ENCODE assay signal across 23 cellular contexts in the genomic region with DNA sequence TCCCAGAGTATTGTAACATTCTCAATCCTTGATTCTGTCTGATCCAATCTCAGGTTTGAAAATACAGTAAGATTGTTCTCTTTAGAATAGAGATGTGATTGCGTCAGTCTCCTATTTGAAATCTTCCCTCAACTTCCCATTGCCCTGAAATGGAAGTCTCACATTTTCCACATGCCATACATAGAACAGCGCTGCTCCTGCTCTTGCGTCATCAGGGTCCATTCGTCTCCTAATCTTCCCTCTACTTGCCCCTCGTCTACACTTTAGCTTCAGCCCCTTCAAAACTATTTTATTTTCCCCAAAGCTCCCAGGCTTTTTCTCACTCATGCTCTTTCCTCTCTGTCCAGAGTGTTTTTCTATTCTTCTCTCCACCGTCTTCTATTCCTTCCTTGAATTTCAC.
DNase-seq lines count a peak whose midpoint lies in the region; ATAC-seq and TF ChIP-seq lines count a peak whose summit lies in the region.
"Had no signal": no experiment of that assay in that cellular context is flagged by ENCODE, and none has a peak within 500 bp of the region (broad histone marks: within the 10 kb centered on the region; RNA-seq: fewer than 3 reads in every experiment).

No MANE protein-coding gene starts in this region.

- H4K12ac ChIP-seq in trophoblast cell (ENCODE audit: low read depth, low read length): no peak overlapping the region

- no peak overlapping the region for H2BK12ac ChIP-seq in trophoblast cell (ENCODE audit: low read length)

- H3K79me2 ChIP-seq in GM23338 (replicated peaks; ENCODE audit: insufficient read depth) (no peaks in the 10 kb centered on the region), mesendoderm (ENCODE audit: control insufficient read depth, insufficient read depth, low read length) (no peaks in the 10 kb centered on the region), trophoblast cell (ENCODE audit: control insufficient read depth, insufficient read depth, low read length, poor library complexity) (no peaks in the 10 kb centered on the region)

- no peaks in the 10 kb centered on the region for H3K9me3 ChIP-seq in trophoblast cell (ENCODE audit: insufficient read depth, low read depth, low read length)
- H3K9me3 ChIP-seq: A549, BE2C had no signal

- H3K4me1 Mint-ChIP-seq in GM23338: peaks cover 6% of the 10 kb centered on the region; the same call in 1 of the 3 replicates
- H3K4me1 Mint-ChIP-seq in stimulated activated memory B cell treated with anti-CD40 and anti-IgM and Interleukin-4, amounts not matched to agents 10 μg/mL and 1 μg/mL and 100 μg/mL, for 72 hours: no peaks in the 10 kb centered on the region
- H3K4me1 Mint-ChIP-seq: CD14-positive monocyte; CD8-positive, alpha-beta memory T cell had no signal

- H3K36me3 ChIP-seq in GM23338 (ENCODE audit: insufficient read depth) (no peaks in the 10 kb centered on the region), mesendoderm (ENCODE audit: control insufficient read depth, insufficient read depth, low read length) (no peaks in the 10 kb centered on the region), trophoblast cell (ENCODE audit: control insufficient read depth in 1 of 2, insufficient read depth in 2 of 2, low read length in 2 of 2) (no peaks in the 10 kb centered on the region)
- H3K36me3 ChIP-seq: BE2C; BLaER1 treated with 17β-estradiol and CSF1 and Interleukin-3, amounts not matched to agents 10 nM and 100 nM had no signal

- H3K36me3 Mint-ChIP-seq in GM23338 (ENCODE audit: low read depth): no peaks in the 10 kb centered on the region
- H3K36me3 Mint-ChIP-seq in stimulated activated memory B cell treated with anti-CD40 and anti-IgM and Interleukin-4, amounts not matched to agents 10 μg/mL and 1 μg/mL and 100 μg/mL, for 72 hours: no peaks in the 10 kb centered on the region
- H3K36me3 Mint-ChIP-seq: CD14-positive monocyte; CD8-positive, alpha-beta memory T cell had no signal

- H3K27ac Mint-ChIP-seq in GM23338: no peak overlapping the region
- no peak overlapping the region for H3K27ac Mint-ChIP-seq in stimulated activated memory B cell treated with anti-CD40 and anti-IgM and Interleukin-4, amounts not matched to agents 10 μg/mL and 1 μg/mL and 100 μg/mL, for 72 hours
- H3K27ac Mint-ChIP-seq: CD4-positive, alpha-beta T cell; CD8-positive, alpha-beta memory T cell; H9 had no signal

- H3K27me3 Mint-ChIP-seq in GM23338 (ENCODE audit: insufficient read depth, low read depth, poor library complexity): no peaks in the 10 kb centered on the region
- H3K27me3 Mint-ChIP-seq in stimulated activated memory B cell treated with anti-CD40 and anti-IgM and Interleukin-4, amounts not matched to agents 10 μg/mL and 1 μg/mL and 100 μg/mL, for 72 hours: no peaks in the 10 kb centered on the region
- H3K27me3 Mint-ChIP-seq: CD4-positive, alpha-beta T cell; CD8-positive, alpha-beta memory T cell had no signal

- H3K4me2 ChIP-seq in GM23338: no peak overlapping the region
- no peak overlapping the region for H3K4me2 ChIP-seq in mesendoderm (ENCODE audit: low read length)
- H3K4me2 ChIP-seq in trophoblast cell (ENCODE audit: low read length): no peak overlapping the region
- H3K4me2 ChIP-seq: A549; BLaER1 treated with 17β-estradiol and CSF1 and Interleukin-3, amounts not matched to agents 10 nM and 100 nM had no signal

- H3K4me3 ChIP-seq in GM23338 (no peak overlapping the region), mesendoderm (ENCODE audit: low read length) (no peak overlapping the region), trophoblast cell (ENCODE audit: low read depth, low read length) (no peak overlapping the region)
- H3K4me3 ChIP-seq: A549; BLaER1 treated with 17β-estradiol and CSF1 and Interleukin-3, amounts not matched to agents 10 nM and 100 nM; GM23248 had no signal

- H2BK15ac ChIP-seq in mesendoderm (replicated peaks; ENCODE audit: low read depth): no peak overlapping the region

- H3K4me3 Mint-ChIP-seq in GM23338: no peak overlapping the region
- no peak overlapping the region for H3K4me3 Mint-ChIP-seq in stimulated activated memory B cell treated with anti-CD40 and anti-IgM and Interleukin-4, amounts not matched to agents 10 μg/mL and 1 μg/mL and 100 μg/mL, for 72 hours
- H3K4me3 Mint-ChIP-seq: CD14-positive monocyte; CD4-positive, alpha-beta T cell; CD8-positive, alpha-beta memory T cell; H9 had no signal

- H3K18ac ChIP-seq in mesendoderm (ENCODE audit: low read length) (no peak overlapping the region), trophoblast cell (ENCODE audit: low read length) (no peak overlapping the region)

- H4K20me1 ChIP-seq in GM23338 (replicated peaks; ENCODE audit: insufficient read depth): no peaks in the 10 kb centered on the region
- H4K20me1 ChIP-seq: BLaER1 treated with 17β-estradiol and CSF1 and Interleukin-3, amounts not matched to agents 10 nM and 100 nM had no signal

- H2BK120ac ChIP-seq in mesendoderm (ENCODE audit: low read depth, low read length) (no peak overlapping the region), trophoblast cell (ENCODE audit: insufficient read depth, low read length, poor library complexity) (no peak overlapping the region)

- no peaks in the 10 kb centered on the region for H3K9me2 ChIP-seq in GM23338 (ENCODE audit: insufficient read depth)

- H2AFZ ChIP-seq in GM23338: 0 out of 2 replicates have a peak overlapping the region, but pooled peaks have one; percentile 38
- no peak overlapping the region for H2AFZ ChIP-seq in trophoblast cell (ENCODE audit: insufficient read depth, low read length, poor library complexity)
- H2AFZ ChIP-seq: GM23248 had no signal

- H3K27ac ChIP-seq in GM23338 (ENCODE audit: low read depth): no peak overlapping the region
- no peak overlapping the region for H3K27ac ChIP-seq in mesendoderm (ENCODE audit: low read depth, low read length)
- H3K27ac ChIP-seq in trophoblast cell (ENCODE audit: low read depth, low read length): no peak overlapping the region
- H3K27ac ChIP-seq: A549; BLaER1 treated with 17β-estradiol and CSF1 and Interleukin-3, amounts not matched to agents 10 nM and 100 nM; GM23248 had no signal

- H3K79me1 ChIP-seq in mesendoderm (ENCODE audit: low read length) (no peaks in the 10 kb centered on the region), trophoblast cell (ENCODE audit: low read length) (no peaks in the 10 kb centered on the region)

- ATAC-seq in GM23338 (no peak), GM21528 (IDR thresholded peaks at IDR 0.05; ENCODE audit: low FRiP score, unreplicated experiment) (no peak), HG03520 (IDR thresholded peaks at IDR 0.05; ENCODE audit: unreplicated experiment) (no peak)
- no peak for ATAC-seq in stimulated activated memory B cell treated with anti-CD40 and anti-IgM and Interleukin-4, amounts not matched to agents 10 μg/mL and 1 μg/mL and 100 μg/mL, for 72 hours
- ATAC-seq: A549, HCT116 had no signal

- no peak for TF ChIP-seq CTCF in GM23338 (conservative IDR thresholded peaks at IDR 0.05; ENCODE audit: low read depth in 2 of 2)

- H2AK5ac ChIP-seq in mesendoderm (ENCODE audit: low read length) (no peak overlapping the region), trophoblast cell (ENCODE audit: low read length) (no peak overlapping the region)

- H3K14ac ChIP-seq in trophoblast cell (ENCODE audit: low read length): no peak overlapping the region

- H2BK5ac ChIP-seq in mesendoderm (ENCODE audit: low read length) (no peak overlapping the region), trophoblast cell (ENCODE audit: low read depth, low read length, poor library complexity) (no peak overlapping the region)

- no CpG with 5 or more reads among the region's 6 CpGs for WGBS in mesendoderm (ENCODE audit: extremely low coverage, insufficient coverage, low lambda C conversion rate)
- WGBS in trophoblast cell (ENCODE audit: extremely low coverage, insufficient coverage, insufficient read length): no CpG with 5 or more reads among the region's 6 CpGs

- no peaks in the 10 kb centered on the region for H3F3A ChIP-seq in GM23338 (replicated peaks; ENCODE audit: low read depth)

- H3K4ac ChIP-seq in mesendoderm (ENCODE audit: low read depth, low read length) (no peak overlapping the region), trophoblast cell (ENCODE audit: low read depth, low read length) (no peak overlapping the region)

- no peak overlapping the region for H4K8ac ChIP-seq in mesendoderm (ENCODE audit: low read depth, low read length)
- H4K8ac ChIP-seq in trophoblast cell (ENCODE audit: low read depth, low read length): peak overlapping the region; percentile 60

- H4K5ac ChIP-seq in mesendoderm (ENCODE audit: low read length): no peak overlapping the region

- no peak overlapping the region for H3K9ac ChIP-seq in mesendoderm (ENCODE audit: low read length)
- H3K9ac ChIP-seq in trophoblast cell (ENCODE audit: low read length): no peak overlapping the region
- H3K9ac ChIP-seq: BLaER1 treated with 17β-estradiol and CSF1 and Interleukin-3, amounts not matched to agents 10 nM and 100 nM; GM23248 had no signal

- no peak overlapping the region for H4K91ac ChIP-seq in trophoblast cell (ENCODE audit: low read depth, low read length)

- H3K56ac ChIP-seq in mesendoderm (ENCODE audit: low read length): no peak overlapping the region

- no peak overlapping the region for H3K23ac ChIP-seq in mesendoderm (ENCODE audit: low read length)
- H3K23ac ChIP-seq in trophoblast cell (ENCODE audit: low read length): no peak overlapping the region

- H3K27me3 ChIP-seq in GM23338 (ENCODE audit: insufficient read depth): no peaks in the 10 kb centered on the region
- no peaks in the 10 kb centered on the region for H3K27me3 ChIP-seq in mesendoderm (ENCODE audit: insufficient read depth, low read length, poor library complexity)
- H3K27me3 ChIP-seq in trophoblast cell (ENCODE audit: insufficient read depth, low read length): no peaks in the 10 kb centered on the region
- H3K27me3 ChIP-seq: BE2C; BLaER1 treated with 17β-estradiol and CSF1 and Interleukin-3, amounts not matched to agents 10 nM and 100 nM had no signal

- H3K4me1 ChIP-seq in GM23338 (ENCODE audit: insufficient read depth) (no peaks in the 10 kb centered on the region), mesendoderm (ENCODE audit: control insufficient read depth, low read depth, low read length) (no peaks in the 10 kb centered on the region), trophoblast cell (ENCODE audit: control insufficient read depth in 1 of 2, insufficient read depth in 2 of 2, low read length in 2 of 2) (no peaks in the 10 kb centered on the region)
- H3K4me1 ChIP-seq: A549; BE2C; BLaER1 treated with 17β-estradiol and CSF1 and Interleukin-3, amounts not matched to agents 10 nM and 100 nM had no signal

- DNase-seq in GM23338 (ENCODE audit: low spot score) (no peak), amniotic epithelial cell (ENCODE audit: low read depth) (peak; percentile 32), mesendoderm (peak; percentile 27), trophoblast cell (no peak)
- DNase-seq: 8988T; ACHN; AML-193; BE2C; Calu3; CD4-positive, alpha-beta T cell; CD8-positive, alpha-beta memory T cell; DMS53; DMS79 treated with DMSO at 0.1 percent for 48 hours; GF-D8; GM23248; H9 had no signal

- H3K9me3 Mint-ChIP-seq in GM23338: peaks cover 4% of the 10 kb centered on the region; the same call in 1 of the 3 replicates
- H3K9me3 Mint-ChIP-seq in stimulated activated memory B cell treated with anti-CD40 and anti-IgM and Interleukin-4, amounts not matched to agents 10 μg/mL and 1 μg/mL and 100 μg/mL, for 72 hours: no peaks in the 10 kb centered on the region
- H3K9me3 Mint-ChIP-seq: CD4-positive, alpha-beta T cell had no signal

TF ChIP-seq in GM23338, 12 proteins besides CTCF, POLR2A, EP300 and RAD21 (continues in another document):
- TF ChIP-seq JUNB (IDR thresholded peaks at IDR 0.05; ENCODE audit: unreplicated experiment): no peak

Comparison
In these comparisons a context has a peak if more than half of its experiments do, and no peak if none do; other contexts are left out.
1. DNase-seq: peak in amniotic epithelial cell (single experiment) and mesendoderm (single experiment); none in GM23338 (single experiment) and trophoblast cell (0 of 2).